16 cellular contexts compared by ENCODE assay signal in the genomic region with DNA sequence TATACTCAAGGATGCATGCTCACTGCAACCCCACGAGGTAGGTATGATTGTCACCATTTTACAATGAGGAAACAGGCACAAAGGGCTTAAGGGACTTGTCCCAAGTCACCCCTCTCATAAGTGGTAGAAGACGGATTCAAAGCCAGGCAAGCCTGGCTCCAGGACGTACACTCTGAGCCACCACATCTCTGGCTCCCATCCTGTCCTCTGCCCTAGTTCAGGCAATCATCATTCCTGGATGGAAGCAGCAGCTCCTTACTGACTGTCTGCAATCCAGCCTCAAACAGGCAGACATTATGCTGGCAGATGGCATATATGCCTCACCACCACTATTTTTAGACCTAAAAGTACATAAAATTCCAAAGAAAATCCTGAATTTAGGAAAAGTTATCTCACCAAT.
"Had no signal": no experiment of that assay in that cellular context is flagged by ENCODE, and none has a peak within 500 bp of the region (broad histone marks: within the 10 kb centered on the region; RNA-seq: fewer than 3 reads in every experiment).

No MANE protein-coding gene starts in this region.

- H3K36me3 ChIP-seq: gastroesophageal sphincter had no signal

- H3K4me3 ChIP-seq: gastroesophageal sphincter, heart right ventricle, lung, mucosa of descending colon had no signal

- H3K27me3 ChIP-seq: gastroesophageal sphincter, heart right ventricle had no signal

- DNase-seq: activated CD4-positive, alpha-beta T cell treated with anti-CD3 and anti-CD28 coated beads, Interleukin-2, amount 50 U/mL, for 1 hour; activated naive CD4-positive, alpha-beta T cell treated with Interleukin-2 at 50 U/mL for 16 hours; activated T-cell treated with anti-CD3 and anti-CD28 coated beads for 4 hours; aorta; erythroblast; heart right ventricle; left cardiac atrium; mucosa of descending colon; naive thymus-derived CD4-positive, alpha-beta T cell; retina; small intestine; stimulated activated CD4-positive, alpha-beta T cell treated with anti-CD3 and anti-CD28 coated beads, Interleukin-4, amount 100 ng/mL, for 4 hours; stimulated activated CD8-positive, alpha-beta memory T cell treated with anti-CD3 and anti-CD28 coated beads, Interleukin-4, amount 100 ng/mL, for 48 hours; stimulated activated naive CD4-positive, alpha-beta T cell treated with Interleukin-2 at 50 U/mL for 16 hours had no signal

- H3K9me3 ChIP-seq: gastroesophageal sphincter, heart right ventricle, mucosa of descending colon had no signal

- ATAC-seq: gastroesophageal sphincter; mucosa of descending colon; naive thymus-derived CD4-positive, alpha-beta T cell had no signal

- H3K27ac ChIP-seq: gastroesophageal sphincter, heart right ventricle had no signal
